13 cellular contexts compared by ENCODE assay signal in genomic region chr17:7466318-7466643, GRCh38. TPM values are rescaled to one million over a fixed set of nuclear protein-coding genes. Genes with fewer than 3 reads are reported as not detected.
DNase-seq lines count a peak whose midpoint lies in the region; ATAC-seq and TF ChIP-seq lines count a peak whose summit lies in the region.
"Had no signal": no experiment of that assay in that cellular context is flagged by ENCODE, and none has a peak within 500 bp of the region (broad histone marks: within the 10 kb centered on the region; RNA-seq: fewer than 3 reads in every experiment).

No MANE protein-coding gene starts in this region.

- H3K4me3 ChIP-seq in left lung (no peak overlapping the region), testis (no peak overlapping the region)

- peak overlapping the region; percentile 36 to 83 for H3K27ac Mint-ChIP-seq in activated naive CD4-positive, alpha-beta T cell treated with anti-CD3 and anti-CD28 coated beads, Interleukin-2, amount 50 U/mL, for 72 hours
- H3K27ac Mint-ChIP-seq: T-helper 1 cell treated with Interleukin-12 subunit alpha and Interleukin-12 subunit beta and Interleukin-4 antibody, amounts not matched to agents 30 μg/mL and 1 μg/mL, for 36 hours had no signal

- H3K4me1 ChIP-seq in left lung = peaks cover 8 to 33% of the 10 kb centered on the region in 2 donors
- H3K4me1 ChIP-seq in testis = peaks cover 16% of the 10 kb centered on the region

- H3K9me3 Mint-ChIP-seq in activated naive CD4-positive, alpha-beta T cell treated with anti-CD3 and anti-CD28 coated beads, Interleukin-2, amount 50 U/mL, for 72 hours = no peaks in the 10 kb centered on the region
- H3K9me3 Mint-ChIP-seq: activated naive CD4-positive, alpha-beta T cell treated with anti-CD3 and anti-CD28 coated beads for 36 hours; T-helper 1 cell treated with Interleukin-12 subunit alpha and Interleukin-12 subunit beta and Interleukin-4 antibody, amounts not matched to agents 30 μg/mL and 1 μg/mL, for 36 hours had no signal

- H3K9me3 ChIP-seq in left lung (no peaks in the 10 kb centered on the region), testis (no peaks in the 10 kb centered on the region)

- H3K36me3 Mint-ChIP-seq in activated naive CD4-positive, alpha-beta T cell treated with anti-CD3 and anti-CD28 coated beads, Interleukin-2, amount 50 U/mL, for 72 hours = no peaks in the 10 kb centered on the region

- no peak for ATAC-seq in activated naive CD4-positive, alpha-beta T cell treated with anti-CD3 and anti-CD28 coated beads, Interleukin-2, amount 50 U/mL, for 72 hours
- no peak for ATAC-seq in left lung

- H3K27ac ChIP-seq in left lung (peak overlapping the region; percentile 26 to 78), testis (peak overlapping the region; percentile 31 to 80)

- DNase-seq in activated naive CD4-positive, alpha-beta T cell treated with anti-CD3 and anti-CD28 coated beads, Interleukin-2, amount 50 U/mL, for 72 hours (ENCODE audit: low spot score in 2 of 2) = no peak
- no peak for DNase-seq in activated naive CD4-positive, alpha-beta T cell treated with Interleukin-2 at 50 U/mL for 16 hours
- no peak for DNase-seq in left lung
- no peak for DNase-seq in testis
- no peak for DNase-seq in effector CD4-positive, alpha-beta T cell
- DNase-seq in NCI-H2227 (lab: John Stamatoyannopoulos, UW; ENCODE audit: unreplicated experiment) = no peak
- DNase-seq: activated CD4-positive, alpha-beta T cell treated with anti-CD3 and anti-CD28 coated beads, Interleukin-2, amount 50 U/mL, for 4 hours; activated naive CD4-positive, alpha-beta T cell treated with anti-CD3 and anti-CD28 coated beads for 36 hours; foreskin melanocyte had no signal

- no peak for TF ChIP-seq POLR2A in testis (IDR thresholded peaks at IDR 0.05)

- intact Hi-C loops in left lung (cut with DNase I) (no loop called here), testis (cut with DNase I; ENCODE audit: low total_unique reads) (no loop called here)

- TF ChIP-seq CTCF in left lung (IDR thresholded peaks at IDR 0.05) (no peak), testis (IDR thresholded peaks at IDR 0.05) (no peak)

- WGBS in testis, 2 donors = 73 to 84% methylated on average over 8 to 9 of the region's 9 CpGs

- H3K27me3 ChIP-seq in left lung = no peaks in the 10 kb centered on the region
- no peaks in the 10 kb centered on the region for H3K27me3 ChIP-seq in testis

- peaks cover 4 to 40% of the 10 kb centered on the region in 2 donors for H3K36me3 ChIP-seq in left lung
- no peaks in the 10 kb centered on the region for H3K36me3 ChIP-seq in testis (ENCODE audit: low read depth, missing control alignments)

RNA-seq across cellular contexts. Expression of gene ZBTB4, which starts 13.2 kb away (rescaled TPM):
- total RNA-seq in activated naive CD4-positive, alpha-beta T cell treated with anti-CD3 and anti-CD28 coated beads, Interleukin-2, amount 50 U/mL, for 72 hours = 10 to 100 TPM; 21.8 to 26.5 TPM
- total RNA-seq in left lung (10 to 100 TPM; 46.2 to 63.2 TPM), testis (10 to 100 TPM; 34.0 to 43.4 TPM)
- polyA plus RNA-seq in testis (ENCODE audit: insufficient read depth, low read depth, low replicate concordance) = 39.5 TPM

RNA-seq across cellular contexts. Expression of gene SLC35G6, which starts 15.0 kb away (rescaled TPM):
- total RNA-seq in activated naive CD4-positive, alpha-beta T cell treated with anti-CD3 and anti-CD28 coated beads, Interleukin-2, amount 50 U/mL, for 72 hours = not detected
- total RNA-seq in left lung (not detected), testis (1 to 10 TPM; 1.8 to 3.9 TPM)
- 3.9 TPM for polyA plus RNA-seq in testis (ENCODE audit: insufficient read depth, low read depth, low replicate concordance)
- total RNA-seq: activated naive CD4-positive, alpha-beta T cell treated with anti-CD3 and anti-CD28 coated beads for 36 hours; dermis microvascular lymphatic vessel endothelial cell; lung microvascular endothelial cell; M059J had no signal

RNA-seq across cellular contexts. Expression of gene POLR2A, which starts 17.9 kb away (rescaled TPM):
- total RNA-seq in activated naive CD4-positive, alpha-beta T cell treated with anti-CD3 and anti-CD28 coated beads, Interleukin-2, amount 50 U/mL, for 72 hours = 100 to 1,000 TPM; 280 to 333 TPM
- total RNA-seq in left lung (100 to 1,000 TPM in 1 of 2 donors, 10 to 100 TPM in 1; 90.8 to 116 TPM), testis (100 to 1,000 TPM; 359 to 391 TPM)
- 175 TPM for polyA plus RNA-seq in testis (ENCODE audit: insufficient read depth, low read depth, low replicate concordance)

RNA-seq across cellular contexts. Expression of gene CHRNB1, which starts 21.4 kb away (rescaled TPM):
- total RNA-seq in activated naive CD4-positive, alpha-beta T cell treated with anti-CD3 and anti-CD28 coated beads, Interleukin-2, amount 50 U/mL, for 72 hours = 10 to 100 TPM; 12.1 to 17.6 TPM
- 10 to 100 TPM; 10.6 to 12.1 TPM for total RNA-seq in left lung
- 1 to 10 TPM; 6.2 to 7.4 TPM for total RNA-seq in testis
- 6.9 TPM for polyA plus RNA-seq in testis (ENCODE audit: insufficient read depth, low read depth, low replicate concordance)

RNA-seq across cellular contexts. Expression of gene FGF11, which starts 27.0 kb away (rescaled TPM):
- 10 to 100 TPM in 1 of 2 donors, 1 to 10 TPM in 1; 2.6 to 35.5 TPM for total RNA-seq in activated naive CD4-positive, alpha-beta T cell treated with anti-CD3 and anti-CD28 coated beads, Interleukin-2, amount 50 U/mL, for 72 hours
- total RNA-seq in left lung (1 to 10 TPM in 1 of 2 donors, under 1 TPM in 1; 0.97 to 1.7 TPM), testis (1 to 10 TPM; 3.2 to 4.2 TPM)
- 4.6 TPM for polyA plus RNA-seq in testis (ENCODE audit: insufficient read depth, low read depth, low replicate concordance)
